8 cellular contexts compared by ENCODE assay signal in the genomic region with DNA sequence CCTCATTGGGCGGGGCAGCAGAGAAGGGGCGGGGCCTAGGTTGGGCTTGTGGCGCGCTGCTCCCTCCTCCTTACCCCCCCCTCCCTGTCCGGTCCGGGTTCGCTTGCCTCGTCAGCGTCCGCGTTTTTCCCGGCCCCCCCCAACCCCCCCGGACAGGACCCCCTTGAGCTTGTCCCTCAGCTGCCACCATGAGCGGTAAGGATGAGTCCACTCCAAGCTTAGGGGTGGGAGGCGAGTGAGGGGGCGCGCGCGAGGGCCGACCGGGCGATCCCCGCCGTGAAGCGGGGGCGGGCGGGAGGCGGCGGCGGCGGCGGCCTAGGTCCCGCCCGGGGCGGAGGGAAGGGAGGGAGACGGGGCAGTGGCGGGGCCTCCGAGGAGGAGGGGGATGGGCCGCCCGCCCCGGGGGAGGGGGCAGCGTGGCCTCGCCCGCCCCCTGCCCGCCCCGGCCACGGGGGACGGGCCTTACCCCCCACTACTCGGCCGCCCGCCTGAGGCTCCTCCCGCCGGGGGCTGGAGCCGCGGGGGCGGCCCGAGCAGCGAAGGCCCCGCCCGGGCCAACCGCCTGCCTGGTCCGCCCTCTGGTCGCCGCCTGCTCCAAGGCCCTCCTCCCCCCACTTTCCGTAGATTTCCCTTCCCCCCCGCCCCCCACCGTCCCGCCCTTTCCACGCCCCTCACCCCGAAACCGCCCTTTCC. TPM values are rescaled to one million over a fixed set of nuclear protein-coding genes. Genes with fewer than 3 reads are reported as not detected.
A peak's percentile ranks its signal among the peaks of the same experiment; 100 is the strongest.
DNase-seq lines count a peak whose midpoint lies in the region; ATAC-seq, FAIRE-seq and TF ChIP-seq lines count a peak whose summit lies in the region.

A gene (plus strand): TSS at position 73 of the 693 bp plus-strand sequence. CDS start 116 bp downstream, at position 189.

- H3K4me3 ChIP-seq in esophagus muscularis mucosa, result peak within 1 kb of the TSS; percentile 79 to 93 (median 86)

- intact Hi-C loops in esophagus muscularis mucosa (cut with DNase I), result no loop called here

- H3K4me1 ChIP-seq in esophagus muscularis mucosa, result peaks cover 44 to 52% (median 50%) of the 10 kb centered on the region in 4 donors

- no peak within 1 kb of the TSS for H3K27ac Mint-ChIP-seq in stimulated activated effector memory CD8-positive, alpha-beta T cell treated with anti-CD3 and anti-CD28 coated beads, Interleukin-12 subunit alpha, Interleukin-12 subunit beta, amount 100 ng/mL, for 72 hours

- peaks cover 34% of the 10 kb centered on the region for H3K4me1 Mint-ChIP-seq in stimulated activated effector memory CD8-positive, alpha-beta T cell treated with anti-CD3 and anti-CD28 coated beads, Interleukin-12 subunit alpha, Interleukin-12 subunit beta, amount 100 ng/mL, for 72 hours

- TF ChIP-seq EP300 in esophagus muscularis mucosa (IDR thresholded peaks at IDR 0.05), result no peak

- H3K4me3 Mint-ChIP-seq in stimulated activated effector memory CD8-positive, alpha-beta T cell treated with anti-CD3 and anti-CD28 coated beads, Interleukin-12 subunit alpha, Interleukin-12 subunit beta, amount 100 ng/mL, for 72 hours, result no peak within 1 kb of the TSS

- DNase-seq in DMS 273 (lab: John Stamatoyannopoulos, UW; ENCODE audit: unreplicated experiment), result peak; percentile 94
- DNase-seq in KG1 (lab: John Stamatoyannopoulos, UW), result peak; percentile 22
- DNase-seq in RCC 7860 (ENCODE audit: low spot score), result peak; percentile 81
- peak; percentile 100 for DNase-seq in activated T-cell treated with anti-CD3 and anti-CD28 coated beads, Interleukin-2, amount 50 U/mL, for 48 hours
- peak; percentile 98 for DNase-seq in esophagus muscularis mucosa (ENCODE audit: extremely low spot score)
- DNase-seq in myocyte (ENCODE audit: low read depth), result peak; percentile 91
- peak in 1 of 2 donors; percentile 78 for DNase-seq in stimulated activated effector memory CD8-positive, alpha-beta T cell treated with anti-CD3 and anti-CD28 coated beads, Interleukin-12 subunit alpha, Interleukin-12 subunit beta, amount 100 ng/mL, for 72 hours (ENCODE audit: low spot score in 2 of 2)

- H3K9me3 ChIP-seq in esophagus muscularis mucosa, result no peaks in the 10 kb centered on the region

- TF ChIP-seq POLR2A in esophagus muscularis mucosa (IDR thresholded peaks at IDR 0.05; ENCODE audit: low read depth), result no peak

- under 1% methylated on average over 25 of the region's 71 CpGs for WGBS in esophagus muscularis mucosa

- peaks cover 20 to 42% (median 38%) of the 10 kb centered on the region in 4 donors for H3K36me3 ChIP-seq in esophagus muscularis mucosa

- H3K27ac ChIP-seq in esophagus muscularis mucosa (replicated peaks in 1 of 4), result peak within 1 kb of the TSS; percentile 98 to 100 (median 100)

- FAIRE-seq in RCC 7860 (lab: Jason Lieb, UNC), result no peak

- peaks cover 49% of the 10 kb centered on the region for H3K36me3 Mint-ChIP-seq in stimulated activated effector memory CD8-positive, alpha-beta T cell treated with anti-CD3 and anti-CD28 coated beads, Interleukin-12 subunit alpha, Interleukin-12 subunit beta, amount 100 ng/mL, for 72 hours

- H3K27me3 ChIP-seq in esophagus muscularis mucosa, result no peaks in the 10 kb centered on the region

- no peak for TF ChIP-seq CTCF in esophagus muscularis mucosa (IDR thresholded peaks at IDR 0.05)

- ATAC-seq in GM21717 (IDR thresholded peaks at IDR 0.05; ENCODE audit: unreplicated experiment), result peak; percentile 24
- ATAC-seq in stimulated activated effector memory CD8-positive, alpha-beta T cell treated with anti-CD3 and anti-CD28 coated beads, Interleukin-12 subunit alpha, Interleukin-12 subunit beta, amount 100 ng/mL, for 72 hours, result peak; percentile 71

- H3K9me3 Mint-ChIP-seq in stimulated activated effector memory CD8-positive, alpha-beta T cell treated with anti-CD3 and anti-CD28 coated beads, Interleukin-12 subunit alpha, Interleukin-12 subunit beta, amount 100 ng/mL, for 72 hours, result no peaks in the 10 kb centered on the region

RNA-seq across cellular contexts. Expression of the gene that starts here (rescaled TPM):
- total RNA-seq in esophagus muscularis mucosa (10 to 100 TPM; 54.0 to 85.7 (median 72.2) TPM), myocyte (28.9 and 35.6 TPM in 2 replicates)
- 19.0 TPM for polyA plus RNA-seq in myocyte (2012)
